In the genomic region with DNA sequence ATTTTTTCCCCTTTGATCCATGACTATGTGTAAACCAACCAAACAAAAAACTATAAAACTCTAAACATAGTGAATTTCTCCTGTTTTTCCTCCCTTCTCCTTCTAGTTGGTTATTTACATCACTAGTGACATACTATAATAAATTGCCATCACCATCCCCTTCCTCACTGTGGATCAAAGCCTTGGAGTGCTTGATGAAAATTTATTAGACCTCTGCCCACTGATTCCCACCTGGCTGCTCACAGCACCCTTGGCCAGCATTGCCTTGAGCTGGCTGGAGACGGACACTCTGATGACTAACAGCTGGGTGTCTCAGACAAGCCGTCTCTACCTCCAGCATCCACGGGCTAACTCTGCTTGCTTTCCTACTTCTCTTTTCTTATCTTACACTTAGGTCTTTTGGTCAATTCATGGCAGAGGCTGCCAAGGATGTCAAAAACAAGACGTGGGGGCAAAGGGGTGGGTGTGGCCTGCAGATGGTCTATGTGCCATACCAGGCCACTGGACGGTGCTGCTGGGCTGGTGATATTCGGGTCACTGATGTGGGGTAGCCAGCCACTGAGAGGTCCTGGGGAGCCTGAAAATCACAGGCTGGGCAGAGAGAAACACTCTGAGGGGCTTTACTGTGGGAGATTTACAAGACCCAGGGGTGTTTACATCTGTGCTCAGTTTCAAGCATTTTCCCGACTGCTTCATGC, we compare ENCODE assay signal across 22 cellular contexts.
A peak's percentile ranks its signal among the peaks of the same experiment; 100 is the strongest.
DNase-seq lines count a peak whose midpoint lies in the region; ATAC-seq, FAIRE-seq and TF ChIP-seq lines count a peak whose summit lies in the region.
"Had no signal": no experiment of that assay in that cellular context is flagged by ENCODE, and none has a peak within 500 bp of the region (broad histone marks: within the 10 kb centered on the region; RNA-seq: fewer than 3 reads in every experiment).

No MANE protein-coding gene starts in this region.

- no TSS peak for BruUV-seq in PC-9 (replicated peaks; lab: Mats Ljungman, UMichigan)

- POLR2A ChIA-PET in PC-9 (lab: Charles Lee; ENCODE audit: unreplicated experiment): no interaction called here

- no peaks in the 10 kb centered on the region for H3K4me1 ChIP-seq in PC-9 (replicated peaks; ENCODE audit: insufficient read depth)
- H3K4me1 ChIP-seq: parathyroid adenoma had no signal

- no peak overlapping the region for H3K4me2 ChIP-seq in PC-9

- no peaks in the 10 kb centered on the region for H3K9me3 ChIP-seq in PC-9 (ENCODE audit: insufficient read depth, low read depth)
- H3K9me3 ChIP-seq: heart left ventricle, mucosa of descending colon, thyroid gland had no signal

- peak; percentile 23 for DNase-seq in Daoy (ENCODE audit: low read depth)
- DNase-seq in NCI-H69 (lab: John Stamatoyannopoulos, UW): peak; percentile 43
- DNase-seq in PC-9: no peak
- DNase-seq in activated T-cell treated with anti-CD3 and anti-CD28 coated beads, Interleukin-2, amount 50 U/mL, for 1 hour: no peak
- DNase-seq in NCI-H2081 (lab: John Stamatoyannopoulos, UW): no peak
- DNase-seq: activated B cell treated with CpG ODN at 0.5 μM for 24 hours; activated CD8-positive, alpha-beta memory T cell treated with anti-CD3 and anti-CD28 coated beads for 24 hours; activated gamma-delta T cell; heart left ventricle; kidney glomerular epithelial cell; MM.1S; mucosa of descending colon; NCI-H510A treated with DMSO at 0.1 percent for 48 hours; SW 1271; thyroid gland had no signal

- no peaks in the 10 kb centered on the region for H3K9me3 Mint-ChIP-seq in nephron
- H3K9me3 Mint-ChIP-seq: activated B cell treated with CpG ODN at 0.5 μM for 24 hours had no signal

- H3K27me3 ChIP-seq in PC-9 (ENCODE audit: insufficient read depth, low read depth): no peaks in the 10 kb centered on the region
- H3K27me3 ChIP-seq: heart left ventricle, thyroid gland had no signal

- no peak overlapping the region for H2AFZ ChIP-seq in PC-9
- H2AFZ ChIP-seq: parathyroid adenoma had no signal

- no peak for ATAC-seq in GM18498 (IDR thresholded peaks at IDR 0.05; ENCODE audit: unreplicated experiment)
- ATAC-seq: heart left ventricle, mucosa of descending colon had no signal

- no peak for TF ChIP-seq CTCF in nephron (IDR thresholded peaks at IDR 0.05; ENCODE audit: unreplicated experiment in 3 of 3)
- TF ChIP-seq CTCF in PC-9 (conservative IDR thresholded peaks at IDR 0.05): no peak

- no peaks in the 10 kb centered on the region for H3K36me3 ChIP-seq in PC-9 (ENCODE audit: low read depth)
- H3K36me3 ChIP-seq: heart left ventricle, thyroid gland had no signal

- H3K79me2 ChIP-seq in PC-9 (ENCODE audit: low read depth): no peaks in the 10 kb centered on the region
- H3K79me2 ChIP-seq: parathyroid adenoma had no signal

- intact Hi-C loops in PC-9 (cut with micrococcal nuclease; ENCODE audit: unreplicated experiment): no loop called here

- no peaks in the 10 kb centered on the region for H3K9me2 ChIP-seq in PC-9 (ENCODE audit: insufficient read depth)

- H3K36me3 Mint-ChIP-seq in nephron (ENCODE audit: low read depth): no peaks in the 10 kb centered on the region

- no peak overlapping the region for H3K27ac ChIP-seq in PC-9
- H3K27ac ChIP-seq: coronary artery, heart left ventricle, parathyroid adenoma, thyroid gland had no signal

- H3K27me3 Mint-ChIP-seq in nephron (ENCODE audit: low read depth): peaks cover 6% of the 10 kb centered on the region
- H3K27me3 Mint-ChIP-seq: activated B cell treated with CpG ODN at 0.5 μM for 24 hours, B cell had no signal

- peak overlapping the region in 1 of 3 experiments; percentile 10 for H3K4me3 Mint-ChIP-seq in nephron
- H3K4me3 Mint-ChIP-seq: activated B cell treated with CpG ODN at 0.5 μM for 24 hours, B cell had no signal

- CTCF ChIA-PET in PC-9 (lab: Charles Lee): no interaction called here

- peak overlapping the region; percentile 32 to 53 (median 48) for H3K27ac Mint-ChIP-seq in nephron
- H3K27ac Mint-ChIP-seq: activated B cell treated with CpG ODN at 0.5 μM for 24 hours, B cell had no signal

- peak; percentile 92 for FAIRE-seq in endometrium (lab: Jason Lieb, UNC)
- FAIRE-seq: RCC 7860 had no signal

- H3F3A ChIP-seq in PC-9 (ENCODE audit: insufficient read depth, low read depth): no peaks in the 10 kb centered on the region

- peaks cover 69% of the 10 kb centered on the region for H3K4me1 Mint-ChIP-seq in nephron

- no peaks in the 10 kb centered on the region for H4K20me1 ChIP-seq in PC-9 (ENCODE audit: insufficient read depth)

- no peak overlapping the region for H3K4me3 ChIP-seq in PC-9
- H3K4me3 ChIP-seq: coronary artery, heart left ventricle, mucosa of descending colon, thyroid gland had no signal

Comparison
In these comparisons a context has a peak if more than half of its experiments do, and no peak if none do; other contexts are left out.
1. DNase-seq: peak in Daoy (single experiment) and NCI-H69 (single experiment); none in PC-9 (0 of 2), activated T-cell treated with anti-CD3 and anti-CD28 coated beads, Interleukin-2, amount 50 U/mL, for 1 hour (single experiment) and NCI-H2081 (0 of 2).